1 cellular context compared by ENCODE assay signal in genomic region chr19:1311543-1312091, GRCh38.
A peak's percentile ranks its signal among the peaks of the same experiment; 100 is the strongest.
TF ChIP-seq lines count a peak whose summit lies in the region.

No MANE protein-coding gene starts in this region.

TF ChIP-seq in HepG2, 621 proteins besides CTCF, POLR2A, EP300 and RAD21 (continues in another document):
- TF ChIP-seq GZF1 (CRISPR knock-in tag; IDR thresholded peaks at IDR 0.05) = no peak
- no peak for TF ChIP-seq SOX5 (CRISPR knock-in tag; IDR thresholded peaks at IDR 0.05; ENCODE audit: borderline replicate concordance)
- TF ChIP-seq ZBTB20 (CRISPR knock-in tag; IDR thresholded peaks at IDR 0.05; ENCODE audit: borderline replicate concordance, low read depth) = no peak
- TF ChIP-seq ZFP41 (CRISPR knock-in tag; IDR thresholded peaks at IDR 0.05; ENCODE audit: borderline replicate concordance) = 0 out of 2 replicates have a peak, but pooled peaks have one; percentile 49
- no peak for TF ChIP-seq JUNB (CRISPR knock-in tag; IDR thresholded peaks at IDR 0.05; ENCODE audit: borderline replicate concordance)
- TF ChIP-seq NFRKB (IDR thresholded peaks at IDR 0.05) = no peak
- TF ChIP-seq BATF2 (CRISPR knock-in tag; IDR thresholded peaks at IDR 0.05) = no peak
- no peak for TF ChIP-seq HNF1A (IDR thresholded peaks at IDR 0.05; ENCODE audit: low read depth)
- no peak for TF ChIP-seq HNF1A (CRISPR knock-in tag; IDR thresholded peaks at IDR 0.05; ENCODE audit: borderline replicate concordance)
- TF ChIP-seq HDAC1 (CRISPR knock-in tag; IDR thresholded peaks at IDR 0.05) = no peak
- 0 out of 2 replicates have a peak, but pooled peaks have one; percentile 34 for TF ChIP-seq ZNF572 (CRISPR knock-in tag; IDR thresholded peaks at IDR 0.05)
- no peak for TF ChIP-seq ZNF83 (CRISPR knock-in tag; IDR thresholded peaks at IDR 0.05; ENCODE audit: borderline replicate concordance)
- TF ChIP-seq SAP130 (CRISPR knock-in tag; IDR thresholded peaks at IDR 0.05; ENCODE audit: low read depth) = no peak
- TF ChIP-seq HHEX (CRISPR knock-in tag; IDR thresholded peaks at IDR 0.05) = no peak
- TF ChIP-seq SCMH1 (CRISPR knock-in tag; IDR thresholded peaks at IDR 0.05; ENCODE audit: borderline replicate concordance) = no peak
- TF ChIP-seq GABPB1 (CRISPR knock-in tag; IDR thresholded peaks at IDR 0.05) = peak; percentile 54
- no peak for TF ChIP-seq ZNF580 (CRISPR knock-in tag; IDR thresholded peaks at IDR 0.05; ENCODE audit: borderline replicate concordance, low read depth)
- TF ChIP-seq ZFYVE20 (CRISPR knock-in tag; IDR thresholded peaks at IDR 0.05; ENCODE audit: borderline replicate concordance, low read depth) = no peak
- TF ChIP-seq FOXC1 (CRISPR knock-in tag; IDR thresholded peaks at IDR 0.05; ENCODE audit: borderline replicate concordance) = no peak
- no peak for TF ChIP-seq TCF12 (IDR thresholded peaks at IDR 0.05)
- no peak for TF ChIP-seq TCF12 (CRISPR knock-in tag; IDR thresholded peaks at IDR 0.05)
- no peak for TF ChIP-seq MAFK (conservative IDR thresholded peaks at IDR 0.05 in 1 of 2, IDR thresholded peaks at IDR 0.05 in 1 of 2; ENCODE audit: low read length in 2 of 2)
- TF ChIP-seq SMAD3 (CRISPR knock-in tag; IDR thresholded peaks at IDR 0.05) = no peak
- no peak for TF ChIP-seq RBM39 (IDR thresholded peaks at IDR 0.05; ENCODE audit: low read depth, low read length, poor library complexity, severe bottlenecking)
- no peak for TF ChIP-seq ZNF615 (CRISPR knock-in tag; IDR thresholded peaks at IDR 0.05; ENCODE audit: borderline replicate concordance)
- TF ChIP-seq U2AF1 (optimal IDR thresholded peaks at IDR 0.05; ENCODE audit: low read depth, low read length) = no peak
- no peak for TF ChIP-seq CHCHD3 (CRISPR knock-in tag; IDR thresholded peaks at IDR 0.05)
- TF ChIP-seq ZNF670 (CRISPR knock-in tag; IDR thresholded peaks at IDR 0.05; ENCODE audit: borderline replicate concordance) = no peak
- TF ChIP-seq ZNF543 (CRISPR knock-in tag; IDR thresholded peaks at IDR 0.05) = no peak
- TF ChIP-seq GABPA (IDR thresholded peaks at IDR 0.05; ENCODE audit: low read depth, low read length) = no peak
- no peak for TF ChIP-seq GABPA (CRISPR knock-in tag; IDR thresholded peaks at IDR 0.05; ENCODE audit: low read depth)
- peak; percentile 41; the same call in 1 of the 2 replicates for TF ChIP-seq TBX2 (CRISPR knock-in tag; IDR thresholded peaks at IDR 0.05; ENCODE audit: borderline replicate concordance)
- TF ChIP-seq HMG20B (CRISPR knock-in tag; conservative IDR thresholded peaks at IDR 0.05) = no peak
- TF ChIP-seq ZNF317 (CRISPR knock-in tag; IDR thresholded peaks at IDR 0.05) = no peak
- TF ChIP-seq ZNF101 (CRISPR knock-in tag; IDR thresholded peaks at IDR 0.05; ENCODE audit: borderline replicate concordance, low read depth) = no peak
- TF ChIP-seq TEF (CRISPR knock-in tag; IDR thresholded peaks at IDR 0.05) = no peak
- no peak for TF ChIP-seq SP1 (IDR thresholded peaks at IDR 0.05)
- 0 out of 2 replicates have a peak, but pooled peaks have one; percentile 17 for TF ChIP-seq SP1 (CRISPR knock-in tag; IDR thresholded peaks at IDR 0.05)
- no peak for TF ChIP-seq DBP (CRISPR knock-in tag; IDR thresholded peaks at IDR 0.05; ENCODE audit: not compliant biosample characterization)
- no peak for TF ChIP-seq GATAD1 (CRISPR knock-in tag; IDR thresholded peaks at IDR 0.05)
- TF ChIP-seq CREB1 (IDR thresholded peaks at IDR 0.05) = no peak
- no peak for TF ChIP-seq CREB1 (CRISPR knock-in tag; IDR thresholded peaks at IDR 0.05)
- TF ChIP-seq, protein P1, sequence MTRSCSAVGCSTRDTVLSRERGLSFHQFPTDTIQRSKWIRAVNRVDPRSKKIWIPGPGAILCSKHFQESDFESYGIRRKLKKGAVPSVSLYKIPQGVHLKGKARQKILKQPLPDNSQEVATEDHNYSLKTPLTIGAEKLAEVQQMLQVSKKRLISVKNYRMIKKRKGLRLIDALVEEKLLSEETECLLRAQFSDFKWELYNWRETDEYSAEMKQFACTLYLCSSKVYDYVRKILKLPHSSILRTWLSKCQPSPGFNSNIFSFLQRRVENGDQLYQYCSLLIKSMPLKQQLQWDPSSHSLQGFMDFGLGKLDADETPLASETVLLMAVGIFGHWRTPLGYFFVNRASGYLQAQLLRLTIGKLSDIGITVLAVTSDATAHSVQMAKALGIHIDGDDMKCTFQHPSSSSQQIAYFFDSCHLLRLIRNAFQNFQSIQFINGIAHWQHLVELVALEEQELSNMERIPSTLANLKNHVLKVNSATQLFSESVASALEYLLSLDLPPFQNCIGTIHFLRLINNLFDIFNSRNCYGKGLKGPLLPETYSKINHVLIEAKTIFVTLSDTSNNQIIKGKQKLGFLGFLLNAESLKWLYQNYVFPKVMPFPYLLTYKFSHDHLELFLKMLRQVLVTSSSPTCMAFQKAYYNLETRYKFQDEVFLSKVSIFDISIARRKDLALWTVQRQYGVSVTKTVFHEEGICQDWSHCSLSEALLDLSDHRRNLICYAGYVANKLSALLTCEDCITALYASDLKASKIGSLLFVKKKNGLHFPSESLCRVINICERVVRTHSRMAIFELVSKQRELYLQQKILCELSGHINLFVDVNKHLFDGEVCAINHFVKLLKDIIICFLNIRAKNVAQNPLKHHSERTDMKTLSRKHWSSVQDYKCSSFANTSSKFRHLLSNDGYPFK (CRISPR knock-in tag; IDR thresholded peaks at IDR 0.05; ENCODE audit: borderline replicate concordance) = peak; percentile 48; the same call in 1 of the 2 replicates
- TF ChIP-seq ZNF17 (CRISPR knock-in tag; IDR thresholded peaks at IDR 0.05) = no peak
- TF ChIP-seq SALL2 (CRISPR knock-in tag; IDR thresholded peaks at IDR 0.05) = no peak
- peak; percentile 48; the same call in 1 of the 2 replicates for TF ChIP-seq RXRA (CRISPR knock-in tag; IDR thresholded peaks at IDR 0.05)
- TF ChIP-seq MXI1 (IDR thresholded peaks at IDR 0.05; ENCODE audit: borderline replicate concordance, low read depth, low read length) = no peak
- TF ChIP-seq, protein P2, sequence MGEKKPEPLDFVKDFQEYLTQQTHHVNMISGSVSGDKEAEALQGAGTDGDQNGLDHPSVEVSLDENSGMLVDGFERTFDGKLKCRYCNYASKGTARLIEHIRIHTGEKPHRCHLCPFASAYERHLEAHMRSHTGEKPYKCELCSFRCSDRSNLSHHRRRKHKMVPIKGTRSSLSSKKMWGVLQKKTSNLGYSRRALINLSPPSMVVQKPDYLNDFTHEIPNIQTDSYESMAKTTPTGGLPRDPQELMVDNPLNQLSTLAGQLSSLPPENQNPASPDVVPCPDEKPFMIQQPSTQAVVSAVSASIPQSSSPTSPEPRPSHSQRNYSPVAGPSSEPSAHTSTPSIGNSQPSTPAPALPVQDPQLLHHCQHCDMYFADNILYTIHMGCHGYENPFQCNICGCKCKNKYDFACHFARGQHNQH (CRISPR knock-in tag; IDR thresholded peaks at IDR 0.05) = no peak
- no peak for TF ChIP-seq ZNF350 (CRISPR knock-in tag; IDR thresholded peaks at IDR 0.05; ENCODE audit: borderline replicate concordance, low read depth)
- peak; percentile 26; the same call in 1 of the 2 replicates for TF ChIP-seq AHR (CRISPR knock-in tag; IDR thresholded peaks at IDR 0.05)
- TF ChIP-seq ZBTB8A (CRISPR knock-in tag; IDR thresholded peaks at IDR 0.05; ENCODE audit: borderline replicate concordance, low read depth) = no peak
- TF ChIP-seq HNF4G (IDR thresholded peaks at IDR 0.05; ENCODE audit: borderline replicate concordance, low read depth, low read length) = no peak
- no peak for TF ChIP-seq HNF4G (CRISPR knock-in tag; IDR thresholded peaks at IDR 0.05; ENCODE audit: borderline replicate concordance, low read depth)
- TF ChIP-seq KLF9 (CRISPR knock-in tag; IDR thresholded peaks at IDR 0.05; ENCODE audit: low read depth) = no peak
- TF ChIP-seq PLRG1 (conservative IDR thresholded peaks at IDR 0.05) = no peak
- TF ChIP-seq XBP1 (CRISPR knock-in tag; IDR thresholded peaks at IDR 0.05) = no peak
- TF ChIP-seq, protein P3, sequence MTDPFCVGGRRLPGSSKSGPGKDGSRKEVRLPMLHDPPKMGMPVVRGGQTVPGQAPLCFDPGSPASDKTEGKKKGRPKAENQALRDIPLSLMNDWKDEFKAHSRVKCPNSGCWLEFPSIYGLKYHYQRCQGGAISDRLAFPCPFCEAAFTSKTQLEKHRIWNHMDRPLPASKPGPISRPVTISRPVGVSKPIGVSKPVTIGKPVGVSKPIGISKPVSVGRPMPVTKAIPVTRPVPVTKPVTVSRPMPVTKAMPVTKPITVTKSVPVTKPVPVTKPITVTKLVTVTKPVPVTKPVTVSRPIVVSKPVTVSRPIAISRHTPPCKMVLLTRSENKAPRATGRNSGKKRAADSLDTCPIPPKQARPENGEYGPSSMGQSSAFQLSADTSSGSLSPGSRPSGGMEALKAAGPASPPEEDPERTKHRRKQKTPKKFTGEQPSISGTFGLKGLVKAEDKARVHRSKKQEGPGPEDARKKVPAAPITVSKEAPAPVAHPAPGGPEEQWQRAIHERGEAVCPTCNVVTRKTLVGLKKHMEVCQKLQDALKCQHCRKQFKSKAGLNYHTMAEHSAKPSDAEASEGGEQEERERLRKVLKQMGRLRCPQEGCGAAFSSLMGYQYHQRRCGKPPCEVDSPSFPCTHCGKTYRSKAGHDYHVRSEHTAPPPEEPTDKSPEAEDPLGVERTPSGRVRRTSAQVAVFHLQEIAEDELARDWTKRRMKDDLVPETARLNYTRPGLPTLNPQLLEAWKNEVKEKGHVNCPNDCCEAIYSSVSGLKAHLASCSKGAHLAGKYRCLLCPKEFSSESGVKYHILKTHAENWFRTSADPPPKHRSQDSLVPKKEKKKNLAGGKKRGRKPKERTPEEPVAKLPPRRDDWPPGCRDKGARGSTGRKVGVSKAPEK (CRISPR knock-in tag; IDR thresholded peaks at IDR 0.05; ENCODE audit: borderline replicate concordance) = no peak
- TF ChIP-seq EEA1 (CRISPR knock-in tag; IDR thresholded peaks at IDR 0.05; ENCODE audit: borderline replicate concordance) = no peak
- TF ChIP-seq ZNF484 (CRISPR knock-in tag; IDR thresholded peaks at IDR 0.05; ENCODE audit: borderline replicate concordance, low read depth) = no peak
- TF ChIP-seq MXD3 (CRISPR knock-in tag; IDR thresholded peaks at IDR 0.05) = no peak
- TF ChIP-seq PHF21A (CRISPR knock-in tag; IDR thresholded peaks at IDR 0.05) = no peak
- TF ChIP-seq RFXANK (CRISPR knock-in tag; IDR thresholded peaks at IDR 0.05) = no peak
- no peak for TF ChIP-seq NFE2L1 (CRISPR knock-in tag; IDR thresholded peaks at IDR 0.05; ENCODE audit: borderline replicate concordance)
- 0 out of 2 replicates have a peak, but pooled peaks have one; percentile 33 for TF ChIP-seq ZNF274 (CRISPR knock-in tag; IDR thresholded peaks at IDR 0.05)
- no peak for TF ChIP-seq ZKSCAN5 (CRISPR knock-in tag; IDR thresholded peaks at IDR 0.05)
- TF ChIP-seq ZNF788 (CRISPR knock-in tag; IDR thresholded peaks at IDR 0.05; ENCODE audit: borderline replicate concordance) = 0 out of 2 replicates have a peak, but pooled peaks have one; percentile 43
